31 cellular contexts compared by ENCODE assay signal in the genomic region with DNA sequence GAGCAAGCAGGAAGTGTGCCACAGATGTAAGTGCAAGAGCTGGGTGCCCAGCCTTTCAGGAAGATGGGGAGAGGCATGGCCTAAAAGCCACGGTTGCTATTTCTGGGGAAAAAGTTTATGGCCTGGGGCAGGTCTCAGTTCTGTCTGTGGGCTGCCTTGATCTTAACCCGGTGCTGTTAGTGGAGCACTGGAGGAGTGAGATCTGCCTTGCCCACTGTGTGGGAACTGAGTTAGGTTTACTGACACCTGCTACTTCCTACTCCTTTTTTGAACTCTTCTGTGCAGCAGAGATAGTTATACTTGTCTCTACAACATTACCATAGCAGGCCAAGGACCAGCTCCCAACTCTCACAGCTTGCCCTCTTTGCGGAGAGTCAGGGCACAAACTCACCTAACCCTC.
"Had no signal": no experiment of that assay in that cellular context is flagged by ENCODE, and none has a peak within 500 bp of the region (broad histone marks: within the 10 kb centered on the region; RNA-seq: fewer than 3 reads in every experiment).

No MANE protein-coding gene starts in this region.

- H3K4me3 ChIP-seq: Peyer's patch, SJSA1 had no signal

- H3K36me3 ChIP-seq: brain microvascular endothelial cell, Peyer's patch, SJSA1 had no signal

- H3K27me3 ChIP-seq: brain microvascular endothelial cell, Peyer's patch, SJSA1 had no signal

- H3K27ac Mint-ChIP-seq: activated CD4-positive, alpha-beta memory T cell treated with anti-CD3 and anti-CD28 coated beads, Interleukin-2, amount 10 ng/mL, durations not matched to agents 7 days and 5 days; activated CD4-positive, alpha-beta T cell treated with anti-CD3 and anti-CD28 coated beads for 36 hours; activated CD8-positive, alpha-beta memory T cell treated with anti-CD3 and anti-CD28 coated beads, Interleukin-2, amount 10 ng/mL, durations not matched to agents 7 days and 5 days; activated naive CD8-positive, alpha-beta T cell treated with anti-CD3 and anti-CD28 coated beads for 36 hours; T-helper 1 cell treated with Interleukin-12 subunit alpha and Interleukin-12 subunit beta and Interleukin-4 antibody, amounts not matched to agents 30 μg/mL and 1 μg/mL, for 36 hours; T-helper 2 cell treated with Interferon-gamma antibody and Interleukin-4, amounts not matched to agents 5 μg/mL and 100 μg/mL, for 36 hours; WTC11 had no signal

- H3K4me2 ChIP-seq: SK-N-SH had no signal

- H3K9me3 Mint-ChIP-seq: activated CD4-positive, alpha-beta memory T cell treated with anti-CD3 and anti-CD28 coated beads, Interleukin-2, amount 10 ng/mL, durations not matched to agents 7 days and 5 days; T-helper 1 cell treated with Interleukin-12 subunit alpha and Interleukin-12 subunit beta and Interleukin-4 antibody, amounts not matched to agents 30 μg/mL and 1 μg/mL, for 36 hours; WTC11 had no signal

- H3K27ac ChIP-seq: brain microvascular endothelial cell, Peyer's patch, SJSA1 had no signal

- H3K9me3 ChIP-seq: Peyer's patch, SJSA1, SK-N-SH had no signal

- DNase-seq: activated CD4-positive, alpha-beta memory T cell treated with anti-CD3 and anti-CD28 coated beads, Interleukin-2, amount 10 ng/mL, durations not matched to agents 7 days and 5 days; activated CD4-positive, alpha-beta T cell treated with anti-CD3 and anti-CD28 coated beads for 36 hours; activated CD8-positive, alpha-beta memory T cell treated with anti-CD3 and anti-CD28 coated beads for 24 hours; activated CD8-positive, alpha-beta memory T cell treated with anti-CD3 and anti-CD28 coated beads, Interleukin-2, amount 10 ng/mL, durations not matched to agents 7 days and 5 days; activated CD8-positive, alpha-beta memory T cell treated with anti-CD3 and anti-CD28 coated beads, Interleukin-2, amount 50 U/mL, for 48 hours; activated effector memory CD4-positive, alpha-beta T cell treated with Interleukin-2 at 50 U/mL for 16 hours; activated naive CD4-positive, alpha-beta T cell; activated naive CD4-positive, alpha-beta T cell treated with anti-CD3 and anti-CD28 coated beads, Interleukin-2, amount 50 U/mL, for 16 hours; activated naive CD8-positive, alpha-beta T cell treated with anti-CD3 and anti-CD28 coated beads for 36 hours; activated T-cell treated with anti-CD3 and anti-CD28 coated beads, Interleukin-2, amount 50 U/mL, for 48 hours; amniotic stem cell; aorta; brain microvascular endothelial cell; central memory CD4-positive, alpha-beta T cell; NCI-H1105; NCI-H1417 treated with DMSO at 0.1 percent for 48 hours; NCI-H1930; NCI-H2081 treated with DMSO at 0.1 percent for 48 hours; NCI-H226; NCI-H524 treated with DMSO at 0.1 percent for 48 hours; NK-92 treated with Interleukin-12 subunit alpha and Interleukin-12 subunit beta, amount 100 ng/mL, for 24 hours; PC-3; Peyer's patch; RPMI8226; SHP77 treated with DMSO at 0.1 percent for 48 hours; SK-N-SH had no signal

- H3K4me1 ChIP-seq: Peyer's patch, SJSA1 had no signal

- H3K9ac ChIP-seq: SK-N-SH had no signal

- H3K27me3 Mint-ChIP-seq: activated CD4-positive, alpha-beta memory T cell treated with anti-CD3 and anti-CD28 coated beads, Interleukin-2, amount 10 ng/mL, durations not matched to agents 7 days and 5 days; activated CD4-positive, alpha-beta T cell treated with anti-CD3 and anti-CD28 coated beads for 36 hours; activated CD8-positive, alpha-beta memory T cell treated with anti-CD3 and anti-CD28 coated beads, Interleukin-2, amount 10 ng/mL, durations not matched to agents 7 days and 5 days; activated naive CD8-positive, alpha-beta T cell treated with anti-CD3 and anti-CD28 coated beads for 36 hours had no signal

- H3K4me3 Mint-ChIP-seq: activated CD4-positive, alpha-beta memory T cell treated with anti-CD3 and anti-CD28 coated beads, Interleukin-2, amount 10 ng/mL, durations not matched to agents 7 days and 5 days; activated CD4-positive, alpha-beta T cell treated with anti-CD3 and anti-CD28 coated beads for 36 hours; activated CD8-positive, alpha-beta memory T cell treated with anti-CD3 and anti-CD28 coated beads, Interleukin-2, amount 10 ng/mL, durations not matched to agents 7 days and 5 days; activated naive CD8-positive, alpha-beta T cell treated with anti-CD3 and anti-CD28 coated beads for 36 hours; T-helper 1 cell treated with Interleukin-12 subunit alpha and Interleukin-12 subunit beta and Interleukin-4 antibody, amounts not matched to agents 30 μg/mL and 1 μg/mL, for 36 hours; T-helper 2 cell treated with Interferon-gamma antibody and Interleukin-4, amounts not matched to agents 5 μg/mL and 100 μg/mL, for 36 hours; WTC11 had no signal

- H3K36me3 Mint-ChIP-seq: WTC11 had no signal

- ATAC-seq: activated CD4-positive, alpha-beta T cell treated with anti-CD3 and anti-CD28 coated beads for 36 hours; activated CD4-positive, CD25-positive, alpha-beta regulatory T cell treated with anti-CD3 and anti-CD28 coated beads, Interleukin-2, amount 50 U/mL, for 24 hours; activated CD8-positive, alpha-beta memory T cell treated with anti-CD3 and anti-CD28 coated beads, Interleukin-2, amount 10 ng/mL, durations not matched to agents 7 days and 5 days; PC-3; WTC11 had no signal
